19 cellular contexts compared by ENCODE assay signal in the genomic region with DNA sequence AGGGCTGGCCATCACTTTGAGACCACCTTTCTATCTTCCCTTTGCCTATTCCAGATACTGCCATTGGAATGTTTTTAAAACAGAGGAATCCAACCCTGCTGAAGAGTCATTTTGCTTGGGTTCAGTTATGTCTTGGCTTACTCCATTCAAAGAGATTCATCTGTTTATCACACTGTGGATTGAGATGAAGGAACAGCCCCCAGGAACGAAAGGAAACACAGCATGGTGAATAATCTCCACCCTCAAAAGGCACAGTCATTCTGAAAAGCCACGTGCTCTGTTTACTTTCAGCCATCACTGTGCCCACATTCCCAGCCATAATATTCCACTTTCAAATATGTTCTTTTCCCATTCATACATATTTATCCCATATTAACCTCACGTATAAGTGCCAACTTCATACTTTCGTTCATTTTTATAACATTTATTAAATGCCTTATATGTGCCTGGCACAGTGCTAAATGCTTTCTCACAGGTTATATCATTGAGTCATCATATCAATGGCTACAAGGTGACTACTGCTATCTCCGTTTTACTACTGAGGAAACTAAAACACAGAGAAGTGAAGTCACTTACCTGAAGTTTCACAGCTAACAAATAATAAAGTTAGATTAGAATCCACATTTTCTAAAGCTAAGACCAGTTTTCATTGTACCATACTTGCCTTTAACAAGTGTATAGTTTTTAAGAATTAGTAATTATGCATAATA.
"Had no signal": no experiment of that assay in that cellular context is flagged by ENCODE, and none has a peak within 500 bp of the region (broad histone marks: within the 10 kb centered on the region; RNA-seq: fewer than 3 reads in every experiment).

No MANE protein-coding gene starts in this region.

- ATAC-seq: foreskin keratinocyte, left cardiac atrium, lower lobe of right lung, natural killer cell, sciatic nerve had no signal

- H3K4me3 Mint-ChIP-seq: memory B cell, mesothelial cell of epicardium, natural killer cell, neural crest cell had no signal

- DNase-seq: dermis blood vessel endothelial cell; foreskin keratinocyte; kidney; left cardiac atrium; left ventricle myocardium inferior; lower lobe of right lung; natural killer cell; posterior cingulate gyrus; spleen; stimulated activated CD4-positive, alpha-beta T cell treated with anti-CD3 and anti-CD28 coated beads, Interleukin-15, amount 100 ng/mL, for 24 hours; stimulated activated CD4-positive, alpha-beta T cell treated with anti-CD3 and anti-CD28 coated beads, Interleukin-2, amount 100 ng/mL, for 24 hours; stimulated activated naive CD4-positive, alpha-beta T cell treated with Interleukin-2 at 50 U/mL for 16 hours; tibial artery; upper lobe of left lung; uterus had no signal

- H3K36me3 Mint-ChIP-seq: mesothelial cell of epicardium, natural killer cell had no signal

- H3K27me3 Mint-ChIP-seq: memory B cell had no signal

- H3K27me3 ChIP-seq: foreskin keratinocyte, spleen, tibial artery, upper lobe of left lung, uterus had no signal

- H3K27ac Mint-ChIP-seq: memory B cell, mesothelial cell of epicardium, natural killer cell had no signal

- H3K9me3 ChIP-seq: left ventricle myocardium inferior, lower lobe of right lung, spleen, tibial artery, upper lobe of left lung, uterus had no signal

- H3K27ac ChIP-seq: foreskin keratinocyte, left ventricle myocardium inferior, lower lobe of right lung, spleen, tibial artery, upper lobe of left lung, uterus had no signal

- H3K4me1 Mint-ChIP-seq: memory B cell, natural killer cell, neural crest cell had no signal

- H3K9me3 Mint-ChIP-seq: memory B cell, mesothelial cell of epicardium, neural crest cell had no signal
